ENCODE assay signal across 1 cellular context in genomic region chr1:117846674-117847425, GRCh38.
TF ChIP-seq lines count a peak whose summit lies in the region.

No MANE protein-coding gene starts in this region.

TF ChIP-seq in IMR-90, 13 proteins besides CTCF, POLR2A, EP300 and RAD21 (continued from another document):
- no peak for TF ChIP-seq MAFK (IDR thresholded peaks at IDR 0.05; ENCODE audit: low read depth, low read length)
- TF ChIP-seq CHD1 (IDR thresholded peaks at IDR 0.05; ENCODE audit: low read depth, low read length): no peak
- TF ChIP-seq RFX5 (IDR thresholded peaks at IDR 0.05; ENCODE audit: low read depth, low read length): no peak
- no peak for TF ChIP-seq USF2 (IDR thresholded peaks at IDR 0.05; ENCODE audit: low read depth, low read length)
- TF ChIP-seq SMC3 (IDR thresholded peaks at IDR 0.05; ENCODE audit: low read depth, low read length): no peak
- no peak for TF ChIP-seq BHLHE40 (IDR thresholded peaks at IDR 0.05; ENCODE audit: low read depth, low read length)
- TF ChIP-seq MAZ (IDR thresholded peaks at IDR 0.05; ENCODE audit: borderline replicate concordance, low read depth, low read length): no peak
- TF ChIP-seq NFE2L2 (IDR thresholded peaks at IDR 0.05; ENCODE audit: low read depth, low read length): no peak
- TF ChIP-seq FOS (IDR thresholded peaks at IDR 0.05; ENCODE audit: low read depth, low read length): no peak
